Comparison of ENCODE assay signal across 2 cellular contexts in the genomic region with DNA sequence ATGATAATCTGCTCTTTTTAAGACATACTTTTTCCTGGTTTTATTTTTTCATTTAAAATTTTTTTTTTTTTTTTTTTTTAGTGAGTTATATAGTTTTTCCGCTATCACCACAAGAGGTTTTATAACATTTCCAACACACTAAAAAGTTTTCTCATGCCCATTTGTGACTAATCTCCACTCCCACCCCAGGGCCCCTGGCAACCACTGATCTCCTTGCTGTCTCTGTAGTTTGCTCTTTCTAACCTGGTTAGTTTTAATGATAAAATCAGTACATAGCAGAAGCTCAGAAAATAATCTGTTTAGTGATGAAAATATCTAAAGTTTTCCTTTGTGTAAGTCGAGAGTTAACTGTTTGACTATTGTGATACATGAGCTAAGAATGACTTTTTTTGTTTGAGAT.
TF ChIP-seq lines count a peak whose summit lies in the region.

No MANE protein-coding gene starts in this region.

TF ChIP-seq in SK-N-SH treated with all-trans-retinoic acid at 6 μM for 48 hours, 23 proteins besides CTCF, POLR2A, EP300 and RAD21:
- TF ChIP-seq OSR1 (CRISPR knock-in tag; IDR thresholded peaks at IDR 0.05) (no peak), TOX (CRISPR knock-in tag; IDR thresholded peaks at IDR 0.05; ENCODE audit: borderline replicate concordance) (no peak), TCF4 (CRISPR knock-in tag; IDR thresholded peaks at IDR 0.05; ENCODE audit: borderline replicate concordance) (no peak), CSDC2 (CRISPR knock-in tag; IDR thresholded peaks at IDR 0.05) (no peak), ESRRG (CRISPR knock-in tag; IDR thresholded peaks at IDR 0.05) (no peak), ISL1 (CRISPR knock-in tag; IDR thresholded peaks at IDR 0.05) (no peak), ZNF565 (CRISPR knock-in tag; conservative IDR thresholded peaks at IDR 0.05; ENCODE audit: low read depth) (no peak), SNAI2 (CRISPR knock-in tag; IDR thresholded peaks at IDR 0.05) (no peak), ZFP3 (CRISPR knock-in tag; IDR thresholded peaks at IDR 0.05) (no peak), ZNF8 (CRISPR knock-in tag; IDR thresholded peaks at IDR 0.05) (no peak), BACH2 (CRISPR knock-in tag; IDR thresholded peaks at IDR 0.05; ENCODE audit: borderline replicate concordance) (no peak), PPARA (CRISPR knock-in tag; IDR thresholded peaks at IDR 0.05; ENCODE audit: borderline replicate concordance) (no peak), ZFP30 (CRISPR knock-in tag; IDR thresholded peaks at IDR 0.05) (no peak)
- TF ChIP-seq, protein P1, sequence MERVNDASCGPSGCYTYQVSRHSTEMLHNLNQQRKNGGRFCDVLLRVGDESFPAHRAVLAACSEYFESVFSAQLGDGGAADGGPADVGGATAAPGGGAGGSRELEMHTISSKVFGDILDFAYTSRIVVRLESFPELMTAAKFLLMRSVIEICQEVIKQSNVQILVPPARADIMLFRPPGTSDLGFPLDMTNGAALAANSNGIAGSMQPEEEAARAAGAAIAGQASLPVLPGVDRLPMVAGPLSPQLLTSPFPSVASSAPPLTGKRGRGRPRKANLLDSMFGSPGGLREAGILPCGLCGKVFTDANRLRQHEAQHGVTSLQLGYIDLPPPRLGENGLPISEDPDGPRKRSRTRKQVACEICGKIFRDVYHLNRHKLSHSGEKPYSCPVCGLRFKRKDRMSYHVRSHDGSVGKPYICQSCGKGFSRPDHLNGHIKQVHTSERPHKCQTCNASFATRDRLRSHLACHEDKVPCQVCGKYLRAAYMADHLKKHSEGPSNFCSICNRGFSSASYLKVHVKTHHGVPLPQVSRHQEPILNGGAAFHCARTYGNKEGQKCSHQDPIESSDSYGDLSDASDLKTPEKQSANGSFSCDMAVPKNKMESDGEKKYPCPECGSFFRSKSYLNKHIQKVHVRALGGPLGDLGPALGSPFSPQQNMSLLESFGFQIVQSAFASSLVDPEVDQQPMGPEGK (CRISPR knock-in tag; IDR thresholded peaks at IDR 0.05; ENCODE audit: borderline replicate concordance): no peak
- TF ChIP-seq, protein P2, sequence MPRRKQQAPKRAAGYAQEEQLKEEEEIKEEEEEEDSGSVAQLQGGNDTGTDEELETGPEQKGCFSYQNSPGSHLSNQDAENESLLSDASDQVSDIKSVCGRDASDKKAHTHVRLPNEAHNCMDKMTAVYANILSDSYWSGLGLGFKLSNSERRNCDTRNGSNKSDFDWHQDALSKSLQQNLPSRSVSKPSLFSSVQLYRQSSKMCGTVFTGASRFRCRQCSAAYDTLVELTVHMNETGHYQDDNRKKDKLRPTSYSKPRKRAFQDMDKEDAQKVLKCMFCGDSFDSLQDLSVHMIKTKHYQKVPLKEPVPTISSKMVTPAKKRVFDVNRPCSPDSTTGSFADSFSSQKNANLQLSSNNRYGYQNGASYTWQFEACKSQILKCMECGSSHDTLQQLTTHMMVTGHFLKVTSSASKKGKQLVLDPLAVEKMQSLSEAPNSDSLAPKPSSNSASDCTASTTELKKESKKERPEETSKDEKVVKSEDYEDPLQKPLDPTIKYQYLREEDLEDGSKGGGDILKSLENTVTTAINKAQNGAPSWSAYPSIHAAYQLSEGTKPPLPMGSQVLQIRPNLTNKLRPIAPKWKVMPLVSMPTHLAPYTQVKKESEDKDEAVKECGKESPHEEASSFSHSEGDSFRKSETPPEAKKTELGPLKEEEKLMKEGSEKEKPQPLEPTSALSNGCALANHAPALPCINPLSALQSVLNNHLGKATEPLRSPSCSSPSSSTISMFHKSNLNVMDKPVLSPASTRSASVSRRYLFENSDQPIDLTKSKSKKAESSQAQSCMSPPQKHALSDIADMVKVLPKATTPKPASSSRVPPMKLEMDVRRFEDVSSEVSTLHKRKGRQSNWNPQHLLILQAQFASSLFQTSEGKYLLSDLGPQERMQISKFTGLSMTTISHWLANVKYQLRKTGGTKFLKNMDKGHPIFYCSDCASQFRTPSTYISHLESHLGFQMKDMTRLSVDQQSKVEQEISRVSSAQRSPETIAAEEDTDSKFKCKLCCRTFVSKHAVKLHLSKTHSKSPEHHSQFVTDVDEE (CRISPR knock-in tag; IDR thresholded peaks at IDR 0.05): no peak
- TF ChIP-seq, protein P3, sequence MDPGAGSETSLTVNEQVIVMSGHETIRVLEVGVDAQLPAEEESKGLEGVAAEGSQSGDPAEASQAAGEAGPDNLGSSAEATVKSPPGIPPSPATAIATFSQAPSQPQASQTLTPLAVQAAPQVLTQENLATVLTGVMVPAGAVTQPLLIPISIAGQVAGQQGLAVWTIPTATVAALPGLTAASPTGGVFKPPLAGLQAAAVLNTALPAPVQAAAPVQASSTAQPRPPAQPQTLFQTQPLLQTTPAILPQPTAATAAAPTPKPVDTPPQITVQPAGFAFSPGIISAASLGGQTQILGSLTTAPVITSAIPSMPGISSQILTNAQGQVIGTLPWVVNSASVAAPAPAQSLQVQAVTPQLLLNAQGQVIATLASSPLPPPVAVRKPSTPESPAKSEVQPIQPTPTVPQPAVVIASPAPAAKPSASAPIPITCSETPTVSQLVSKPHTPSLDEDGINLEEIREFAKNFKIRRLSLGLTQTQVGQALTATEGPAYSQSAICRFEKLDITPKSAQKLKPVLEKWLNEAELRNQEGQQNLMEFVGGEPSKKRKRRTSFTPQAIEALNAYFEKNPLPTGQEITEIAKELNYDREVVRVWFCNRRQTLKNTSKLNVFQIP (CRISPR knock-in tag; IDR thresholded peaks at IDR 0.05; ENCODE audit: borderline replicate concordance, low read depth): no peak
- TF ChIP-seq, protein P4, sequence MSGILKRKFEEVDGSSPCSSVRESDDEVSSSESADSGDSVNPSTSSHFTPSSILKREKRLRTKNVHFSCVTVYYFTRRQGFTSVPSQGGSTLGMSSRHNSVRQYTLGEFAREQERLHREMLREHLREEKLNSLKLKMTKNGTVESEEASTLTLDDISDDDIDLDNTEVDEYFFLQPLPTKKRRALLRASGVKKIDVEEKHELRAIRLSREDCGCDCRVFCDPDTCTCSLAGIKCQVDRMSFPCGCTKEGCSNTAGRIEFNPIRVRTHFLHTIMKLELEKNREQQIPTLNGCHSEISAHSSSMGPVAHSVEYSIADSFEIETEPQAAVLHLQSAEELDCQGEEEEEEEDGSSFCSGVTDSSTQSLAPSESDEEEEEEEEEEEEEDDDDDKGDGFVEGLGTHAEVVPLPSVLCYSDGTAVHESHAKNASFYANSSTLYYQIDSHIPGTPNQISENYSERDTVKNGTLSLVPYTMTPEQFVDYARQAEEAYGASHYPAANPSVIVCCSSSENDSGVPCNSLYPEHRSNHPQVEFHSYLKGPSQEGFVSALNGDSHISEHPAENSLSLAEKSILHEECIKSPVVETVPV (CRISPR knock-in tag; IDR thresholded peaks at IDR 0.05): no peak
TF ChIP-seq in SK-N-SH treated with all-trans-retinoic acid at 6 μM for 48 hours: peak in this region for 0.

TF ChIP-seq in SK-N-SH, 30 proteins besides CTCF, POLR2A, EP300 and RAD21:
- TF ChIP-seq FOSL2 (IDR thresholded peaks at IDR 0.05; ENCODE audit: borderline replicate concordance, low read depth): no peak
- TF ChIP-seq TEAD4 (IDR thresholded peaks at IDR 0.05; ENCODE audit: borderline replicate concordance, insufficient read depth): no peak
- TF ChIP-seq JUND (IDR thresholded peaks at IDR 0.05): no peak
- TF ChIP-seq SMC3 (IDR thresholded peaks at IDR 0.05; ENCODE audit: low read depth, low read length): no peak
- no peak for TF ChIP-seq NFIC (IDR thresholded peaks at IDR 0.05; ENCODE audit: borderline replicate concordance)
- TF ChIP-seq GATA2 (CRISPR knock-in tag; IDR thresholded peaks at IDR 0.05): no peak
- no peak for TF ChIP-seq RFX5 (IDR thresholded peaks at IDR 0.05; ENCODE audit: low read length)
- TF ChIP-seq GABPA (IDR thresholded peaks at IDR 0.05; ENCODE audit: low read depth): no peak
- TF ChIP-seq NRF1 (IDR thresholded peaks at IDR 0.05; ENCODE audit: low read depth, low read length): no peak
- TF ChIP-seq SIN3A (IDR thresholded peaks at IDR 0.05; ENCODE audit: borderline replicate concordance, low read depth, low read length): no peak
- TF ChIP-seq, protein P5, sequence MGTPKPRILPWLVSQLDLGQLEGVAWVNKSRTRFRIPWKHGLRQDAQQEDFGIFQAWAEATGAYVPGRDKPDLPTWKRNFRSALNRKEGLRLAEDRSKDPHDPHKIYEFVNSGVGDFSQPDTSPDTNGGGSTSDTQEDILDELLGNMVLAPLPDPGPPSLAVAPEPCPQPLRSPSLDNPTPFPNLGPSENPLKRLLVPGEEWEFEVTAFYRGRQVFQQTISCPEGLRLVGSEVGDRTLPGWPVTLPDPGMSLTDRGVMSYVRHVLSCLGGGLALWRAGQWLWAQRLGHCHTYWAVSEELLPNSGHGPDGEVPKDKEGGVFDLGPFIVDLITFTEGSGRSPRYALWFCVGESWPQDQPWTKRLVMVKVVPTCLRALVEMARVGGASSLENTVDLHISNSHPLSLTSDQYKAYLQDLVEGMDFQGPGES (IDR thresholded peaks at IDR 0.05; ENCODE audit: low read depth, low read length): no peak
- no peak for TF ChIP-seq RCOR1 (IDR thresholded peaks at IDR 0.05; ENCODE audit: low read length)
- no peak for TF ChIP-seq POLR2AphosphoS5 (IDR thresholded peaks at IDR 0.05; ENCODE audit: low read depth, low read length)
- TF ChIP-seq EZH2phosphoT487 (IDR thresholded peaks at IDR 0.05; ENCODE audit: borderline replicate concordance, low read depth): no peak
- TF ChIP-seq TAF1 (IDR thresholded peaks at IDR 0.05; ENCODE audit: borderline replicate concordance, low read depth, low read length): no peak
- TF ChIP-seq MEF2A (IDR thresholded peaks at IDR 0.05; ENCODE audit: borderline replicate concordance, low read depth): no peak
- TF ChIP-seq CHD2 (IDR thresholded peaks at IDR 0.05; ENCODE audit: low read length, partially characterized antibody): no peak
